Comparison of ENCODE assay signal across 17 cellular contexts in the genomic region with DNA sequence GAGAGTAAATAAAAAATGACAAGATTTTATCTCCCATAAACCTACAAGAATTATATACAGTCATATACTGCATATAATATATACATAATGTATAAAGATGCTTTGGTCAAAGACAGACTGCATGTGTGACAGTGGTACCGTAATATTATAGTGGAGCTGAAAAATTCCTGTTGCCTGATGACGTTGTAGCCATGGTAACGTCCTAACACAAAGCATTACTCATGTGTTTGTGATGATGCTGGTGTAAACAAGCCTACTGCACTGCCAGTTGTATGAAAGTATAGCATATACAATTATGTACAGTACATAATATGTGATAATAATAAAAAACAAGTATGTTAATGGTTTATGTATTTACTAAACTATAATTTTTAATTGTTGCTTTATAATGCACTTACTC.
A peak's percentile ranks its signal among the peaks of the same experiment; 100 is the strongest.
DNase-seq lines count a peak whose midpoint lies in the region.
"Had no signal": no experiment of that assay in that cellular context is flagged by ENCODE, and none has a peak within 500 bp of the region (broad histone marks: within the 10 kb centered on the region; RNA-seq: fewer than 3 reads in every experiment).

No MANE protein-coding gene starts in this region.

- no peaks in the 10 kb centered on the region for H3K79me1 ChIP-seq in mesenchymal stem cell (replicated peaks; ENCODE audit: low read length, poor library complexity, severe bottlenecking)

- H2BK12ac ChIP-seq in mesenchymal stem cell (ENCODE audit: low read length in 2 of 2): no peak overlapping the region

- H3K27ac ChIP-seq in mesenchymal stem cell (ENCODE audit: low read length, poor library complexity, severe bottlenecking): no peak overlapping the region

- peaks cover 1% of the 10 kb centered on the region for H3K4me1 ChIP-seq in mesenchymal stem cell (ENCODE audit: control insufficient read depth, insufficient read depth, low read depth, low read length)

- no peak overlapping the region for H3K18ac ChIP-seq in mesenchymal stem cell (ENCODE audit: low read depth in 1 of 2, low read length in 2 of 2)

- no peak overlapping the region for H4K8ac ChIP-seq in mesenchymal stem cell (ENCODE audit: low read length)

- no peak overlapping the region for H3K9ac ChIP-seq in mesenchymal stem cell (ENCODE audit: low read length)

- H2BK120ac ChIP-seq in mesenchymal stem cell (ENCODE audit: low read depth, low read length): no peak overlapping the region

- H4K91ac ChIP-seq in mesenchymal stem cell (ENCODE audit: low read length): no peak overlapping the region

- DNase-seq in EL (peak; percentile 12), M059J (ENCODE audit: low read depth) (peak; percentile 34), astrocyte of the hippocampus (ENCODE audit: low read depth, low spot score) (peak; percentile 23), mesenchymal stem cell (peak; percentile 86), OCI-M2 (lab: John Stamatoyannopoulos, UW; ENCODE audit: unreplicated experiment) (no peak), DMS153 treated with DMSO at 0.1 percent for 48 hours (lab: John Stamatoyannopoulos, UW; ENCODE audit: unreplicated experiment) (no peak), iPS-NIHi11 (ENCODE audit: low spot score) (no peak), GF-D8 (lab: John Stamatoyannopoulos, UW) (no peak)
- DNase-seq: activated CD4-positive, alpha-beta T cell treated with anti-CD3 and anti-CD28 coated beads for 1 hour; activated gamma-delta T cell; Calu3; head of caudate nucleus; IMR-90; kidney; NCI-H1092 treated with DMSO at 0.1 percent for 48 hours; NCI-H2171 treated with DMSO at 0.1 percent for 48 hours; SHP77 had no signal

- H3K4ac ChIP-seq in mesenchymal stem cell (ENCODE audit: low read depth in 1 of 2, low read length in 2 of 2): no peak overlapping the region

- no peak overlapping the region for H2BK5ac ChIP-seq in mesenchymal stem cell (ENCODE audit: low read depth, low read length, poor library complexity, severe bottlenecking)

- no peak overlapping the region for H3K23ac ChIP-seq in mesenchymal stem cell (ENCODE audit: low read length in 2 of 2)

- no peak overlapping the region for H3K14ac ChIP-seq in mesenchymal stem cell (ENCODE audit: low read length in 2 of 2)

- H2AFZ ChIP-seq in mesenchymal stem cell (ENCODE audit: low read depth, low read length): no peak overlapping the region

- no peaks in the 10 kb centered on the region for H3K9me3 ChIP-seq in mesenchymal stem cell (ENCODE audit: control insufficient read depth, low read length)

- H2BK15ac ChIP-seq in mesenchymal stem cell (ENCODE audit: low read depth, poor library complexity, severe bottlenecking): no peak overlapping the region

- no peaks in the 10 kb centered on the region for H3K27me3 ChIP-seq in mesenchymal stem cell (ENCODE audit: control insufficient read depth in 1 of 2, insufficient read depth in 1 of 2, low read length in 2 of 2)

- H3K4me2 ChIP-seq in mesenchymal stem cell (ENCODE audit: low read length, poor library complexity, severe bottlenecking): no peak overlapping the region

- H3K4me3 ChIP-seq in mesenchymal stem cell (ENCODE audit: insufficient read depth in 1 of 2, low read depth in 1 of 2, low read length in 2 of 2): no peak overlapping the region

- H3K36me3 ChIP-seq in mesenchymal stem cell (ENCODE audit: control insufficient read depth in 1 of 2, insufficient read depth in 2 of 2, low read depth in 1 of 2, low read length in 2 of 2): no peaks in the 10 kb centered on the region

- H2AK5ac ChIP-seq in mesenchymal stem cell (ENCODE audit: low read length, severe bottlenecking): no peak overlapping the region

- WGBS in mesenchymal stem cell: 19% methylated on average over 2 of the region's 3 CpGs

Comparison
In these comparisons a context has a peak if more than half of its experiments do, and no peak if none do; other contexts are left out.
1. DNase-seq: peak in EL (single experiment), M059J (single experiment), astrocyte of the hippocampus (single experiment) and mesenchymal stem cell (single experiment); none in OCI-M2 (single experiment), DMS153 treated with DMSO at 0.1 percent for 48 hours (single experiment), iPS-NIHi11 (single experiment) and GF-D8 (single experiment).